28 cellular contexts compared by ENCODE assay signal in the genomic region with DNA sequence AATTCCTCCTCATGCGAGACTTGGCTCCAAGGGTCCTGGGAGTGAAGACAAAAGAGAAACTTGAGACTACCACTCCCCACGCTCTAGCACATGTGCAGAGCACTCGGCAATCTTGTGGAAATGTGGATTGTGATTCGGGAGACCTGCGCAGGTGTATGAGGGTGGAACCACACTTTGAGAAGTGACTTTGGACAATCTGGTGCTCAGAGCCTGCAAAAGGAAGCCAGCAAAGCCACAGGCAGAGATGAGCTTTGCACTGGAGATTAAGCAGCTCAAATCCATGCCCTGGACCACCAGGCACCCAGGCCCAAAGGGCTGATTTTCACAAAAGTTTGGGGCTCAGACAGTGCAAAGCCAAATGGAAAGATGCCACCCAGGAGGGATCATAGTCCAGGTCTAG.
"Had no signal": no experiment of that assay in that cellular context is flagged by ENCODE, and none has a peak within 500 bp of the region (broad histone marks: within the 10 kb centered on the region; RNA-seq: fewer than 3 reads in every experiment).

No MANE protein-coding gene starts in this region.

- H3K4me1 Mint-ChIP-seq: naive thymus-derived CD8-positive, alpha-beta T cell; neural crest cell; stimulated activated naive B cell treated with anti-CD40 and anti-IgM and Interleukin-4, amounts not matched to agents 10 μg/mL and 1 μg/mL and 100 μg/mL, for 72 hours had no signal

- H3K27me3 ChIP-seq: hepatocyte, right atrium auricular region, right lobe of liver, tibial artery, uterus had no signal

- H3K27ac ChIP-seq: heart right ventricle, hepatocyte, left lung, lower lobe of right lung, parathyroid adenoma, right atrium auricular region, right lobe of liver, stomach, thoracic aorta, tibial artery, uterus had no signal

- H3K27ac Mint-ChIP-seq: nephron; progenitor cell of endocrine pancreas; stimulated activated naive B cell treated with anti-CD40 and anti-IgM and Interleukin-4, amounts not matched to agents 10 μg/mL and 1 μg/mL and 100 μg/mL, for 72 hours had no signal

- H3K4me3 Mint-ChIP-seq: naive thymus-derived CD8-positive, alpha-beta T cell; nephron; neural crest cell; stimulated activated naive B cell treated with anti-CD40 and anti-IgM and Interleukin-4, amounts not matched to agents 10 μg/mL and 1 μg/mL and 100 μg/mL, for 72 hours had no signal

- H3K4me3 ChIP-seq: heart right ventricle, hepatocyte, left lung, lower lobe of right lung, right atrium auricular region, right lobe of liver, smooth muscle cell, stomach, thoracic aorta, tibial artery, uterus had no signal

- DNase-seq: heart right ventricle; kidney glomerular epithelial cell; left cardiac atrium; left lung; lower lobe of right lung; mammary epithelial cell; mesenchymal stem cell; naive thymus-derived CD8-positive, alpha-beta T cell; nucleus accumbens; stimulated activated CD4-positive, alpha-beta T cell treated with anti-CD3 and anti-CD28 coated beads, Interleukin-12 subunit alpha, Interleukin-12 subunit beta, amount 100 ng/mL, for 4 hours; stimulated activated CD4-positive, alpha-beta T cell treated with anti-CD3 and anti-CD28 coated beads, Interleukin-15, amount 100 ng/mL, for 24 hours; stimulated activated CD4-positive, alpha-beta T cell treated with anti-CD3 and anti-CD28 coated beads, Interleukin-2, amount 100 ng/mL, for 24 hours; stimulated activated CD4-positive, alpha-beta T cell treated with anti-CD3 and anti-CD28 coated beads, Interleukin-4, amount 100 ng/mL, for 1 hour; stimulated activated naive B cell treated with anti-CD40 and anti-IgM and Interleukin-4, amounts not matched to agents 10 μg/mL and 1 μg/mL and 100 μg/mL, for 72 hours; stimulated activated naive CD8-positive, alpha-beta T cell treated with anti-CD3 and anti-CD28 coated beads, Interleukin-15, Interleukin-2, amounts not matched to agents 100 U/mL and 50 U/mL, for 24 hours; stomach; tibial artery; trophoblast cell; uterus had no signal

- H3K36me3 Mint-ChIP-seq: naive thymus-derived CD8-positive, alpha-beta T cell; stimulated activated naive B cell treated with anti-CD40 and anti-IgM and Interleukin-4, amounts not matched to agents 10 μg/mL and 1 μg/mL and 100 μg/mL, for 72 hours had no signal

- H3K27me3 Mint-ChIP-seq: stimulated activated naive B cell treated with anti-CD40 and anti-IgM and Interleukin-4, amounts not matched to agents 10 μg/mL and 1 μg/mL and 100 μg/mL, for 72 hours had no signal

- H3K36me3 ChIP-seq: heart right ventricle, left lung, lower lobe of right lung, right atrium auricular region, right lobe of liver, stomach, thoracic aorta, tibial artery, uterus had no signal

- H3K9me3 Mint-ChIP-seq: nephron, neural crest cell had no signal

- ATAC-seq: heart right ventricle; left cardiac atrium; left lung; lower lobe of right lung; naive thymus-derived CD8-positive, alpha-beta T cell; right lobe of liver; stimulated activated naive B cell treated with anti-CD40 and anti-IgM and Interleukin-4, amounts not matched to agents 10 μg/mL and 1 μg/mL and 100 μg/mL, for 72 hours; stimulated activated naive CD8-positive, alpha-beta T cell treated with anti-CD3 and anti-CD28 coated beads, Interleukin-15, Interleukin-2, amounts not matched to agents 100 U/mL and 50 U/mL, for 24 hours had no signal

- H3K4me1 ChIP-seq: heart right ventricle, left lung, lower lobe of right lung, parathyroid adenoma, right atrium auricular region, right lobe of liver, stomach, tibial artery had no signal

- H3K9me3 ChIP-seq: heart right ventricle, left lung, lower lobe of right lung, right atrium auricular region, right lobe of liver, stomach, thoracic aorta, tibial artery, uterus had no signal
